ENCODE assay signal across 19 cellular contexts in the genomic region with DNA sequence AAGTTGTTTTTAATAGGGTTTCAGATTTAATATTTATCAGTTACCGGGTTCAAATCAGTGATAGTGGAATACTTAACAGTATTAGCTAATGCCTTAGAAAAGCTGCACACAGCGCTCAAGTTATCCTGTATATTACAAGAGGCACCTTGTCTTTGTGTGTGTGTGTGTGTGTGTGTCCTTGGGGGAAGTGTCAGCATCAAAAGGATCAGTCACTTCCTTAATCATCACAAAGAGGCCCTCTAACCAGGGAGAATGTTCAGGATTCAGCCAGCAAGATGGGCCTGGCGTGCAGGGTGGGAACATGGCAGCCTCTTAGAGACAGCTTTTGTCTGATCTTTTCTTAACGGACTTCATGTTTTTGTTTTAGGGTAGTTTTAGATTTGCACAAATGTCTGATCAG.
"Had no signal": no experiment of that assay in that cellular context is flagged by ENCODE, and none has a peak within 500 bp of the region (broad histone marks: within the 10 kb centered on the region; RNA-seq: fewer than 3 reads in every experiment).

No MANE protein-coding gene starts in this region.

- H3K4me1 ChIP-seq: foreskin keratinocyte had no signal

- H3K27ac Mint-ChIP-seq: activated naive CD4-positive, alpha-beta T cell treated with anti-CD3 and anti-CD28 coated beads, Interleukin-2, amount 50 U/mL, for 24 hours; activated T-cell treated with anti-CD3 and anti-CD28 coated beads, Interleukin-2, amount 50 U/mL, for 72 hours; mesothelial cell of epicardium; natural killer cell treated with Interleukin-12 subunit alpha and Interleukin-12 subunit beta and Interleukin-15 and Interleukin-18, amount 100 ng/mL, for 72 hours; T-helper 17 cell had no signal

- H3K27me3 Mint-ChIP-seq: activated naive CD4-positive, alpha-beta T cell treated with anti-CD3 and anti-CD28 coated beads, Interleukin-2, amount 50 U/mL, for 24 hours; natural killer cell treated with Interleukin-12 subunit alpha and Interleukin-12 subunit beta and Interleukin-15 and Interleukin-18, amount 100 ng/mL, for 72 hours had no signal

- DNase-seq: activated CD4-positive, alpha-beta T cell treated with anti-CD3 and anti-CD28 coated beads for 1 hour; activated gamma-delta T cell; activated T-cell treated with anti-CD3 and anti-CD28 coated beads, Interleukin-2, amount 50 U/mL, for 72 hours; adrenal gland; dorsolateral prefrontal cortex; foreskin keratinocyte; glutamatergic neuron; hippocampal formation; lower lobe of right lung; retina; stimulated activated CD4-positive, alpha-beta T cell treated with anti-CD3 and anti-CD28 coated beads, Interleukin-2, amount 100 ng/mL, for 24 hours; stimulated activated naive CD8-positive, alpha-beta T cell treated with anti-CD3 and anti-CD28 coated beads, Interleukin-15, Interleukin-2, amounts not matched to agents 100 U/mL and 50 U/mL, for 24 hours; substantia nigra; T-helper 17 cell; WERI-Rb-1 had no signal

- ATAC-seq: activated T-cell treated with anti-CD3 and anti-CD28 coated beads, Interleukin-2, amount 50 U/mL, for 72 hours; foreskin keratinocyte; lower lobe of right lung; natural killer cell treated with Interleukin-12 subunit alpha and Interleukin-12 subunit beta and Interleukin-15 and Interleukin-18, amount 100 ng/mL, for 72 hours; stimulated activated naive CD8-positive, alpha-beta T cell treated with anti-CD3 and anti-CD28 coated beads, Interleukin-15, Interleukin-2, amounts not matched to agents 100 U/mL and 50 U/mL, for 24 hours; T-helper 17 cell had no signal

- H3K36me3 ChIP-seq: adrenal gland, WERI-Rb-1 had no signal

- H3K27ac ChIP-seq: adrenal gland, foreskin keratinocyte, lower lobe of right lung, WERI-Rb-1 had no signal

- H3K36me3 Mint-ChIP-seq: activated naive CD4-positive, alpha-beta T cell treated with anti-CD3 and anti-CD28 coated beads, Interleukin-2, amount 50 U/mL, for 24 hours; mesothelial cell of epicardium; natural killer cell treated with Interleukin-12 subunit alpha and Interleukin-12 subunit beta and Interleukin-15 and Interleukin-18, amount 100 ng/mL, for 72 hours had no signal

- H3K9me3 ChIP-seq: adrenal gland, lower lobe of right lung, tibial nerve had no signal

- H3K4me3 Mint-ChIP-seq: activated naive CD4-positive, alpha-beta T cell treated with anti-CD3 and anti-CD28 coated beads, Interleukin-2, amount 50 U/mL, for 24 hours; activated T-cell treated with anti-CD3 and anti-CD28 coated beads, Interleukin-2, amount 50 U/mL, for 72 hours; mesothelial cell of epicardium; natural killer cell treated with Interleukin-12 subunit alpha and Interleukin-12 subunit beta and Interleukin-15 and Interleukin-18, amount 100 ng/mL, for 72 hours; T-helper 17 cell had no signal

- H3K4me3 ChIP-seq: adrenal gland, dorsolateral prefrontal cortex, lower lobe of right lung, tibial nerve had no signal

- H3K27me3 ChIP-seq: adrenal gland, tibial nerve had no signal

- H3K9me3 Mint-ChIP-seq: activated naive CD4-positive, alpha-beta T cell treated with anti-CD3 and anti-CD28 coated beads, Interleukin-2, amount 50 U/mL, for 24 hours; activated T-cell treated with anti-CD3 and anti-CD28 coated beads, Interleukin-2, amount 50 U/mL, for 72 hours; mesothelial cell of epicardium; natural killer cell treated with Interleukin-12 subunit alpha and Interleukin-12 subunit beta and Interleukin-15 and Interleukin-18, amount 100 ng/mL, for 72 hours had no signal

- H3K4me1 Mint-ChIP-seq: activated naive CD4-positive, alpha-beta T cell treated with anti-CD3 and anti-CD28 coated beads, Interleukin-2, amount 50 U/mL, for 24 hours had no signal
